Comparison of ENCODE assay signal across 8 cellular contexts in the genomic region with DNA sequence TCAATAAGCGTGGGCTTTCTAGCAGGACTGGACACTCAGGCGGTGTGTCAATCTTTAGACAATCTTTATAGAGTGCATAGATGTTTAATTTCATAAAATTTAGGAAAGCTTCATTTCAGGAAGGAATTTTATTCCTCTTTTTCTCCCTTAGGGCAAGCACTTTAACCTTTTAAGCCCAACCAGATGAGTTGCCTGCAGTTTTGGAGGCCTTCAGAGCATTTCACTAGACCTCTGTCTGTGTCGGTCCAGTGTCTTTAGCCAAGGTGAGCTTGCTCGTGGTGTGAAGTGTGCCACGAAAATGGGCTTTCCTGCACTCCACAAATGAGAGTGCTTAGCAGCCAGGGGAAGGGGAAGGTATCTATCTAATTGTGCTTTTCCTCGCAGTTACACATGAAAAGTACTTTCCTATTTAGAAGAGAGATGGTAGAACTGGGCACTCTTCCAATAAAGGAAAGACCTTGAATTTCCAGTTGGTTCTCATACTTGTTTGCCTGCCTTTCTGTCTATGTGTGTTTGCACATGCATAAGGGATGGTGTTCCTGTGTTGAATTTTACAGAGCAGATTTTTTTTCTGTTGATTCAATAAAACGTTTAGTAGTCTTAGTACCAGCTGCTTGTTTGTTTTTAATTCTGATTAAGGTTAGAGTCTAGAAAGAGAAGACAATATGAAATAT. TPM values are rescaled to one million over a fixed set of nuclear protein-coding genes. Genes with fewer than 3 reads are reported as not detected.
A peak's percentile ranks its signal among the peaks of the same experiment; 100 is the strongest.
DNase-seq lines count a peak whose midpoint lies in the region; ATAC-seq and TF ChIP-seq lines count a peak whose summit lies in the region.

No MANE protein-coding gene starts in this region.

- peaks cover 14% of the 10 kb centered on the region for H3K36me3 Mint-ChIP-seq in T-helper 2 cell treated with Interferon-gamma antibody and Interleukin-4, amounts not matched to agents 5 μg/mL and 100 μg/mL, for 36 hours (ENCODE audit: low read depth)
- H3K36me3 Mint-ChIP-seq in stimulated activated memory B cell treated with anti-CD40 and anti-IgM and Interleukin-4, amounts not matched to agents 10 μg/mL and 1 μg/mL and 100 μg/mL, for 72 hours = peaks cover 14% of the 10 kb centered on the region

- H3K79me2 ChIP-seq in Karpas-422 (ENCODE audit: low read length) = no peaks in the 10 kb centered on the region

- H3K9me3 ChIP-seq in SJCRH30 (replicated peaks) = no peaks in the 10 kb centered on the region
- 0 out of 2 replicates have a peak, but pooled peaks cover 3% of the 10 kb centered on the region for H3K9me3 ChIP-seq in HAP-1
- no peaks in the 10 kb centered on the region for H3K9me3 ChIP-seq in Karpas-422 (ENCODE audit: low read length)

- no peak for ATAC-seq in stimulated activated memory B cell treated with anti-CD40 and anti-IgM and Interleukin-4, amounts not matched to agents 10 μg/mL and 1 μg/mL and 100 μg/mL, for 72 hours
- ATAC-seq in HG03196 (IDR thresholded peaks at IDR 0.05; ENCODE audit: unreplicated experiment) = no peak

- peaks cover 23% of the 10 kb centered on the region for H3K9me3 Mint-ChIP-seq in T-helper 2 cell treated with Interferon-gamma antibody and Interleukin-4, amounts not matched to agents 5 μg/mL and 100 μg/mL, for 36 hours
- H3K9me3 Mint-ChIP-seq in stimulated activated memory B cell treated with anti-CD40 and anti-IgM and Interleukin-4, amounts not matched to agents 10 μg/mL and 1 μg/mL and 100 μg/mL, for 72 hours = peaks cover 8% of the 10 kb centered on the region

- H3K27ac ChIP-seq in SJCRH30 (no peak overlapping the region), Karpas-422 (ENCODE audit: low read length) (no peak overlapping the region)

- H3K27ac Mint-ChIP-seq in T-helper 2 cell treated with Interferon-gamma antibody and Interleukin-4, amounts not matched to agents 5 μg/mL and 100 μg/mL, for 36 hours = no peak overlapping the region
- H3K27ac Mint-ChIP-seq in stimulated activated memory B cell treated with anti-CD40 and anti-IgM and Interleukin-4, amounts not matched to agents 10 μg/mL and 1 μg/mL and 100 μg/mL, for 72 hours = no peak overlapping the region

- no peak overlapping the region for H3K4me2 ChIP-seq in Karpas-422 (ENCODE audit: low read depth, low read length, poor library complexity, severe bottlenecking)

- H3K4me3 Mint-ChIP-seq in T-helper 2 cell treated with Interferon-gamma antibody and Interleukin-4, amounts not matched to agents 5 μg/mL and 100 μg/mL, for 36 hours = peak overlapping the region; percentile 98
- peak overlapping the region; percentile 92 for H3K4me3 Mint-ChIP-seq in stimulated activated memory B cell treated with anti-CD40 and anti-IgM and Interleukin-4, amounts not matched to agents 10 μg/mL and 1 μg/mL and 100 μg/mL, for 72 hours

- no peak for TF ChIP-seq CTCF in foreskin fibroblast (IDR thresholded peaks at IDR 0.05; ENCODE audit: low read depth, low read length)

- H3K27me3 ChIP-seq in SJCRH30 (no peaks in the 10 kb centered on the region), HAP-1 (ENCODE audit: low read depth) (peaks cover 17% of the 10 kb centered on the region), Karpas-422 (ENCODE audit: low read length) (no peaks in the 10 kb centered on the region)

- no peak overlapping the region for H3K9ac ChIP-seq in Karpas-422 (ENCODE audit: low read length)

- H3K4me1 ChIP-seq in SJCRH30 (peaks cover 8% of the 10 kb centered on the region; the same call in 1 of the 2 replicates), HAP-1 (no peaks in the 10 kb centered on the region), Karpas-422 (ENCODE audit: low read length) (no peaks in the 10 kb centered on the region)

- no peak overlapping the region for H2AFZ ChIP-seq in Karpas-422 (ENCODE audit: low read length)

- H3K4me3 ChIP-seq in SJCRH30 (peak overlapping the region; percentile 56), foreskin fibroblast (ENCODE audit: low read depth in 1 of 2, low read length in 2 of 2) (peak overlapping the region; percentile 76 to 90), HAP-1 (no peak overlapping the region), Karpas-422 (ENCODE audit: low read length) (no peak overlapping the region)

- in situ Hi-C loops in HAP-1 (cut with MboI; ENCODE audit: low sequenced_read_pairs) = loop anchor here (10.0 kb wide), 1 partner anchor 115 kb away; no protein-coding TSS in a partner anchor

- DNase-seq in T-helper 2 cell treated with Interferon-gamma antibody and Interleukin-4, amounts not matched to agents 5 μg/mL and 100 μg/mL, for 36 hours (ENCODE audit: low spot score) = no peak
- DNase-seq in T-helper 2 cell (no peak), SJCRH30 (no peak), foreskin fibroblast (no peak), HAP-1 (ENCODE audit: low spot score in 2 of 2) (no peak), Karpas-422 (no peak)

- no peaks in the 10 kb centered on the region for H3K9me2 ChIP-seq in Karpas-422 (replicated peaks; ENCODE audit: insufficient read depth, low read length)

- peaks cover 10% of the 10 kb centered on the region for H3K4me1 Mint-ChIP-seq in T-helper 2 cell treated with Interferon-gamma antibody and Interleukin-4, amounts not matched to agents 5 μg/mL and 100 μg/mL, for 36 hours (ENCODE audit: low read depth)
- H3K4me1 Mint-ChIP-seq in stimulated activated memory B cell treated with anti-CD40 and anti-IgM and Interleukin-4, amounts not matched to agents 10 μg/mL and 1 μg/mL and 100 μg/mL, for 72 hours = peaks cover 13% of the 10 kb centered on the region

- no peaks in the 10 kb centered on the region for H4K20me1 ChIP-seq in Karpas-422 (ENCODE audit: insufficient read depth, low read depth, low read length)

- peaks cover 6% of the 10 kb centered on the region for H3K27me3 Mint-ChIP-seq in T-helper 2 cell treated with Interferon-gamma antibody and Interleukin-4, amounts not matched to agents 5 μg/mL and 100 μg/mL, for 36 hours (ENCODE audit: low read depth)
- peaks cover 20% of the 10 kb centered on the region for H3K27me3 Mint-ChIP-seq in stimulated activated memory B cell treated with anti-CD40 and anti-IgM and Interleukin-4, amounts not matched to agents 10 μg/mL and 1 μg/mL and 100 μg/mL, for 72 hours

- H3K36me3 ChIP-seq in SJCRH30 (no peaks in the 10 kb centered on the region), HAP-1 (replicated peaks) (no peaks in the 10 kb centered on the region), Karpas-422 (ENCODE audit: insufficient read depth, low read length) (no peaks in the 10 kb centered on the region)

RNA-seq across cellular contexts. Expression of a gene that starts 53.6 kb away (rescaled TPM):
- total RNA-seq in SJCRH30 (2014; rRNA removed; shearing (Covaris generic)) = not detected in 2 replicates
- not detected in 2 replicates for total RNA-seq in Karpas-422 (2014; rRNA removed; shearing (Covaris generic); ENCODE audit: low replicate concordance)

Comparison
In these comparisons a context has a peak if more than half of its experiments do, and no peak if none do; other contexts are left out.
1. H3K4me3 ChIP-seq: peak in SJCRH30 (single experiment) and foreskin fibroblast (2 of 2); none in HAP-1 (single experiment) and Karpas-422 (single experiment).